18 cellular contexts compared by ENCODE assay signal in genomic region chr12:71155228-71155627, GRCh38. TPM values are rescaled to one million over a fixed set of nuclear protein-coding genes. Genes with fewer than 3 reads are reported as not detected.
DNase-seq lines count a peak whose midpoint lies in the region; ATAC-seq and TF ChIP-seq lines count a peak whose summit lies in the region.
"Had no signal": no experiment of that assay in that cellular context is flagged by ENCODE, and none has a peak within 500 bp of the region (broad histone marks: within the 10 kb centered on the region; RNA-seq: fewer than 3 reads in every experiment).

No MANE protein-coding gene starts in this region.

- no peaks in the 10 kb centered on the region for H3K9me3 ChIP-seq in muscle layer of duodenum (ENCODE audit: control insufficient read depth in 1 of 2, low read length in 2 of 2)
- no peaks in the 10 kb centered on the region for H3K9me3 ChIP-seq in CD8-positive, alpha-beta memory T cell (ENCODE audit: low read length)

- H3K4me1 ChIP-seq in muscle layer of duodenum (ENCODE audit: control insufficient read depth in 1 of 2, insufficient read depth in 2 of 2, low read length in 2 of 2): no peaks in the 10 kb centered on the region
- H3K4me1 ChIP-seq in CD8-positive, alpha-beta memory T cell (ENCODE audit: insufficient read depth, low read length): no peaks in the 10 kb centered on the region

- CTCF ChIA-PET in CD8-positive, alpha-beta memory T cell (lab: Charles Lee): no interaction called here

- H3K27me3 Mint-ChIP-seq in CD8-positive, alpha-beta memory T cell: no peaks in the 10 kb centered on the region

- H3K4me1 Mint-ChIP-seq in CD8-positive, alpha-beta memory T cell: no peaks in the 10 kb centered on the region

- peak overlapping the region; percentile 94; the same call in 1 of the 2 replicates for H3K27ac ChIP-seq in VCaP
- peak overlapping the region; percentile 40 for H3K27ac ChIP-seq in muscle layer of duodenum (ENCODE audit: low read length)
- H3K27ac ChIP-seq in CD8-positive, alpha-beta memory T cell (ENCODE audit: low read depth, low read length): no peak overlapping the region
- H3K27ac ChIP-seq in dorsolateral prefrontal cortex: no peak overlapping the region
- H3K27ac ChIP-seq: KMS-11 had no signal

- DNase-seq in NCI-H748 (lab: John Stamatoyannopoulos, UW; ENCODE audit: unreplicated experiment) (peak; percentile 74), NCI-H748 treated with DMSO at 0.1 percent for 48 hours (lab: John Stamatoyannopoulos, UW) (no peak), sciatic nerve (ENCODE audit: low spot score) (no peak), dorsolateral prefrontal cortex (no peak)
- DNase-seq in CD8-positive, alpha-beta memory T cell: no peak
- DNase-seq: AML-193, EL, MM.1S, NCI-H1105 treated with DMSO at 0.1 percent for 48 hours, NCI-H2029, NCI-H2227 treated with DMSO at 0.1 percent for 48 hours, NCI-H82, Right ventricle myocardium superior had no signal

- H3K4me3 ChIP-seq in muscle layer of duodenum (ENCODE audit: low read depth in 1 of 2, low read length in 2 of 2) (peak overlapping the region in 1 of 2 donors; percentile 45), dorsolateral prefrontal cortex (no peak overlapping the region)
- no peak overlapping the region for H3K4me3 ChIP-seq in CD8-positive, alpha-beta memory T cell (ENCODE audit: low read length)

- H3K36me3 ChIP-seq in muscle layer of duodenum (ENCODE audit: control insufficient read depth in 1 of 2, insufficient read depth in 2 of 2, low read length in 2 of 2): no peaks in the 10 kb centered on the region
- H3K36me3 ChIP-seq in CD8-positive, alpha-beta memory T cell (ENCODE audit: insufficient read depth, low read length): no peaks in the 10 kb centered on the region

- POLR2A ChIA-PET in CD8-positive, alpha-beta memory T cell (lab: Charles Lee): no interaction called here

- H3K4me3 Mint-ChIP-seq in CD8-positive, alpha-beta memory T cell: no peak overlapping the region

- no peak overlapping the region for H3K27ac Mint-ChIP-seq in CD8-positive, alpha-beta memory T cell

- ATAC-seq in sciatic nerve: no peak
- no peak for ATAC-seq in SK-N-SH treated with all-trans-retinoic acid at 6 μM for 48 hours
- ATAC-seq: Panc1 had no signal

- no peaks in the 10 kb centered on the region for H3K36me3 Mint-ChIP-seq in CD8-positive, alpha-beta memory T cell

- intact Hi-C loops in sciatic nerve (cut with DNase I): no loop called here
- intact Hi-C loops in dorsolateral prefrontal cortex (cut with DNase I): no loop called here

- H3K27me3 ChIP-seq in muscle layer of duodenum (ENCODE audit: low read depth, low read length) (no peaks in the 10 kb centered on the region), dorsolateral prefrontal cortex (peaks cover 0 to 4% (median 0%) of the 10 kb centered on the region in 45 donors)
- no peaks in the 10 kb centered on the region for H3K27me3 ChIP-seq in CD8-positive, alpha-beta memory T cell (ENCODE audit: insufficient read depth, low read length, poor library complexity, severe bottlenecking)

- TF ChIP-seq CTCF in VCaP (conservative IDR thresholded peaks at IDR 0.05) (no peak), dorsolateral prefrontal cortex (IDR thresholded peaks at IDR 0.05 in 54 of 56, conservative IDR thresholded peaks at IDR 0.05 in 2 of 56; ENCODE audit: low read depth in 1 of 56, partially characterized antibody in 56 of 56) (no peak)

- peaks cover 4 to 11% (median 6%) of the 10 kb centered on the region in 5 donors for H3K9me3 Mint-ChIP-seq in CD8-positive, alpha-beta memory T cell

TF ChIP-seq in SK-N-SH treated with all-trans-retinoic acid at 6 μM for 48 hours, 23 proteins besides CTCF, POLR2A, EP300 and RAD21:
- TF ChIP-seq CREB5 (CRISPR knock-in tag; IDR thresholded peaks at IDR 0.05; ENCODE audit: low read depth) (no peak), ARNTL (CRISPR knock-in tag; IDR thresholded peaks at IDR 0.05; ENCODE audit: borderline replicate concordance, low read depth) (no peak)

RNA-seq across cellular contexts. Expression of gene TSPAN8, which starts 2.6 kb away (rescaled TPM):
- 76.1 TPM for total RNA-seq in sciatic nerve
- not detected for total RNA-seq in CD8-positive, alpha-beta memory T cell
- polyA plus RNA-seq in CD8-positive, alpha-beta memory T cell: not detected
- total RNA-seq in dorsolateral prefrontal cortex: 10 to 100 TPM in 4 of 120 experiments, 1 to 10 TPM in 96, under 1 TPM in 9, not detected in 11; 0.49 to 14.4 (median 2.3) TPM
- total RNA-seq: Right ventricle myocardium superior had no signal

Comparison
In these comparisons a context has a peak if more than half of its experiments do, and no peak if none do; other contexts are left out.
1. H3K27ac ChIP-seq: peak in VCaP (single experiment) and muscle layer of duodenum (single experiment); none in CD8-positive, alpha-beta memory T cell (single experiment) and dorsolateral prefrontal cortex (0 of 59).